Comparison of ENCODE assay signal across 14 cellular contexts in the genomic region with DNA sequence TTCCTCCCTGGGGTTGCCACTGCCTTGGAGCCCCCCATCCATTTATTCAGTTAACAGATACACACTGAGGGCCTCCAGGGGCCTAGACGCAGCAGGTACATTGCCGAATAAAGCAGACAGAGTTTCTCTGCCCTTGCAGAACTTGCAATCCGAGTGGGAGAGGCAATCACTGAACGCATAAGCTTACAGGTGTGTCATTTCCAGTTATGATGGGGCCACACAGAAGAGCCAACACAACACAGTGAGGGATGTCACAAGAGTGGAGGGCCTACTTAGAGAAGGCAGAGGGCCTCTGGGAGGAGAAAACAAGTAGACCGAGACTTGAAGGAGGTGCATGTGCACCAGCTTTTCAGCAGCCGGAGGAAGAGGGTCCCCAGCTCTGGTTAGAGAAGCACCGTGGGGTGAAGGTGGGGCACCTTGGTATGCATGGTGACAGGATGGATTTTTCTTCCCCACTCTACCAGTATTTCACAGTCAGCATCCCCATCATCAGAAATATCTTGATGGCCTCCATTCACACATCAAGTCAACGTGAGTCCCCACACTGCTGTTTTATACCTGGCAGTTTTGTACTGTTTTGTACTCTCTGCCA.
DNase-seq lines count a peak whose midpoint lies in the region; ATAC-seq and TF ChIP-seq lines count a peak whose summit lies in the region.
"Had no signal": no experiment of that assay in that cellular context is flagged by ENCODE, and none has a peak within 500 bp of the region (broad histone marks: within the 10 kb centered on the region; RNA-seq: fewer than 3 reads in every experiment).

No MANE protein-coding gene starts in this region.

- intact Hi-C loops in ascending aorta (cut with DNase I), result loop anchor here (5.0 kb wide), 1 partner anchor 72 kb away; no protein-coding TSS in a partner anchor

- no peaks in the 10 kb centered on the region for H3K36me3 ChIP-seq in ascending aorta
- peaks cover 26% of the 10 kb centered on the region for H3K36me3 ChIP-seq in osteoblast (ENCODE audit: insufficient read depth, low read length)
- no peaks in the 10 kb centered on the region for H3K36me3 ChIP-seq in BE2C

- peak overlapping the region; percentile 86 to 88 for H3K27ac ChIP-seq in ascending aorta
- no peak overlapping the region for H3K27ac ChIP-seq in osteoblast (ENCODE audit: low read depth, low read length)
- H3K27ac ChIP-seq: suprapubic skin had no signal

- H3K4me2 ChIP-seq in osteoblast (ENCODE audit: insufficient read depth, low read length), result no peak overlapping the region

- H3K79me2 ChIP-seq in osteoblast (ENCODE audit: insufficient read depth, low read length), result no peaks in the 10 kb centered on the region

- peak; percentile 52 for DNase-seq in GM12865 (ENCODE audit: low read depth)
- DNase-seq in ascending aorta (ENCODE audit: low spot score in 2 of 2), result peak in 1 of 2 donors; percentile 39
- peak; percentile 22 for DNase-seq in stimulated activated CD8-positive, alpha-beta memory T cell treated with anti-CD3 and anti-CD28 coated beads, Interleukin-4, amount 100 ng/mL, for 48 hours
- no peak for DNase-seq in osteoblast (ENCODE audit: insufficient read length, low spot score, missing footprints)
- no peak for DNase-seq in NCI-H146 treated with DMSO at 0.1 percent for 48 hours (lab: John Stamatoyannopoulos, UW; ENCODE audit: unreplicated experiment)
- DNase-seq in BE2C, result no peak
- DNase-seq: MG63, NCI-H2081, NCI-H748 treated with DMSO at 0.1 percent for 48 hours, occipital lobe had no signal

- no peak overlapping the region for H2AFZ ChIP-seq in osteoblast (ENCODE audit: low read length)

- TF ChIP-seq CTCF in GM12865 (IDR thresholded peaks at IDR 0.05; ENCODE audit: insufficient read depth, low read depth, low read length, missing control alignments), result no peak
- no peak for TF ChIP-seq CTCF in ascending aorta (IDR thresholded peaks at IDR 0.05)
- TF ChIP-seq CTCF in osteoblast (IDR thresholded peaks at IDR 0.05; ENCODE audit: extremely low read depth, low read depth, low read length), result no peak
- TF ChIP-seq CTCF in BE2C (IDR thresholded peaks at IDR 0.05; ENCODE audit: low read depth, low read length), result no peak

- no peaks in the 10 kb centered on the region for H3K27me3 ChIP-seq in ascending aorta
- no peaks in the 10 kb centered on the region for H3K27me3 ChIP-seq in osteoblast (ENCODE audit: insufficient read depth, low read length)
- H3K27me3 ChIP-seq in BE2C, result no peaks in the 10 kb centered on the region
- H3K27me3 ChIP-seq: MG63, suprapubic skin had no signal

- peaks cover 18 to 42% of the 10 kb centered on the region in 2 donors for H3K4me1 ChIP-seq in ascending aorta
- peaks cover 14% of the 10 kb centered on the region for H3K4me1 ChIP-seq in osteoblast (ENCODE audit: insufficient read depth, low read length)
- H3K4me1 ChIP-seq in BE2C, result no peaks in the 10 kb centered on the region; the same call in 1 of the 2 replicates
- H3K4me1 ChIP-seq: suprapubic skin had no signal

- H3K9me3 ChIP-seq in ascending aorta, result no peaks in the 10 kb centered on the region
- H3K9me3 ChIP-seq in osteoblast (ENCODE audit: low read depth, low read length), result no peaks in the 10 kb centered on the region
- H3K9me3 ChIP-seq in BE2C, result no peaks in the 10 kb centered on the region
- H3K9me3 ChIP-seq: MG63, suprapubic skin had no signal

- H3K4me3 ChIP-seq in GM12865 (ENCODE audit: low read depth, low read length) (no peak overlapping the region), ascending aorta (no peak overlapping the region), osteoblast (ENCODE audit: insufficient read depth, low read length) (no peak overlapping the region), BE2C (ENCODE audit: low read depth, low read length) (no peak overlapping the region)
- H3K4me3 ChIP-seq: MG63, suprapubic skin had no signal

- peak; percentile 38 for ATAC-seq in GM21360 (IDR thresholded peaks at IDR 0.05; ENCODE audit: unreplicated experiment)
- ATAC-seq: activated naive CD4-positive, alpha-beta T cell treated with anti-CD3 and anti-CD28 coated beads, Interleukin-2, amount 50 U/mL, for 72 hours; T-cell had no signal

- peaks cover 7% of the 10 kb centered on the region for H4K20me1 ChIP-seq in osteoblast (ENCODE audit: insufficient read depth, low read length)

Comparison
In these comparisons a context has a peak if more than half of its experiments do, and no peak if none do; other contexts are left out.
1. DNase-seq: peak in GM12865 (single experiment) and stimulated activated CD8-positive, alpha-beta memory T cell treated with anti-CD3 and anti-CD28 coated beads, Interleukin-4, amount 100 ng/mL, for 48 hours (single experiment); none in osteoblast (single experiment), NCI-H146 treated with DMSO at 0.1 percent for 48 hours (single experiment) and BE2C (single experiment).